In genomic region chr11:57476883-57477506, GRCh38 we compare ENCODE assay signal across 1 cellular context.
TF ChIP-seq lines count a peak whose summit lies in the region.

No MANE protein-coding gene starts in this region.

TF ChIP-seq in SK-N-SH, 30 proteins besides CTCF, POLR2A, EP300 and RAD21 (continued from another document):
- TF ChIP-seq REST (IDR thresholded peaks at IDR 0.05; ENCODE audit: low read depth, low read length) (no peak), YY1 (IDR thresholded peaks at IDR 0.05; ENCODE audit: low read depth) (no peak), GABPA (IDR thresholded peaks at IDR 0.05; ENCODE audit: low read depth) (no peak), JUND (IDR thresholded peaks at IDR 0.05) (no peak), FOXM1 (IDR thresholded peaks at IDR 0.05; ENCODE audit: low read depth) (no peak), RXRA (IDR thresholded peaks at IDR 0.05; ENCODE audit: borderline replicate concordance, low read depth) (no peak), FOSL2 (IDR thresholded peaks at IDR 0.05; ENCODE audit: borderline replicate concordance, low read depth) (no peak), TCF12 (IDR thresholded peaks at IDR 0.05) (no peak), TAF1 (IDR thresholded peaks at IDR 0.05; ENCODE audit: borderline replicate concordance, low read depth, low read length) (no peak), MXI1 (IDR thresholded peaks at IDR 0.05; ENCODE audit: low read depth, low read length) (no peak), SMC3 (IDR thresholded peaks at IDR 0.05; ENCODE audit: low read depth, low read length) (no peak), NFIC (IDR thresholded peaks at IDR 0.05; ENCODE audit: borderline replicate concordance) (no peak), USF2 (IDR thresholded peaks at IDR 0.05; ENCODE audit: borderline replicate concordance, low read depth, low read length) (no peak), POLR2AphosphoS5 (IDR thresholded peaks at IDR 0.05; ENCODE audit: low read depth, low read length) (no peak), EZH2phosphoT487 (IDR thresholded peaks at IDR 0.05; ENCODE audit: borderline replicate concordance, low read depth) (no peak), ZBTB33 (IDR thresholded peaks at IDR 0.05; ENCODE audit: borderline replicate concordance, low read depth) (no peak), NRF1 (IDR thresholded peaks at IDR 0.05; ENCODE audit: low read depth, low read length) (no peak)
